In genomic region chr5:37938086-37938852, GRCh38 we compare ENCODE assay signal across 18 cellular contexts.
DNase-seq lines count a peak whose midpoint lies in the region; ATAC-seq, FAIRE-seq and TF ChIP-seq lines count a peak whose summit lies in the region.
"Had no signal": no experiment of that assay in that cellular context is flagged by ENCODE, and none has a peak within 500 bp of the region (broad histone marks: within the 10 kb centered on the region; RNA-seq: fewer than 3 reads in every experiment).

No MANE protein-coding gene starts in this region.

- H3K9ac ChIP-seq in HepG2 (ENCODE audit: insufficient read depth, low read depth, low read length) = no peak overlapping the region
- H3K9ac ChIP-seq: BLaER1 had no signal

- no peaks in the 10 kb centered on the region for H3K79me2 ChIP-seq in HepG2 (ENCODE audit: insufficient read depth, low read length)

- CTCF ChIA-PET in HepG2 (lab: Yijun Ruan, JAX; ENCODE audit: low intra/inter-chr PET ratio, low total read pairs) = no interaction called here

- no peaks in the 10 kb centered on the region for H3K4me1 Mint-ChIP-seq in type B pancreatic cell (ENCODE audit: unreplicated experiment)
- H3K4me1 Mint-ChIP-seq: CD8-positive, alpha-beta memory T cell had no signal

- intact Hi-C loops in HepG2 (cut with micrococcal nuclease; ENCODE audit: unreplicated experiment) (no loop called here), right lobe of liver (cut with DNase I) (no loop called here), mucosa of descending colon (cut with DNase I, micrococcal nuclease) (no loop called here)

- FAIRE-seq in HepG2 (lab: Jason Lieb, UNC) (no peak), bronchial epithelial cell (lab: Jason Lieb, UNC) (no peak), D721Med (lab: Jason Lieb, UNC) (no peak)
- FAIRE-seq: GM12892, GM19239 had no signal

- H3K27me3 ChIP-seq in HepG2 (ENCODE audit: control insufficient read depth in 1 of 2, insufficient read depth in 2 of 2, low read length in 2 of 2) (peaks cover 0 to 15% of the 10 kb centered on the region in 2 experiments; a peak in 2 of 5 replicates), right lobe of liver (no peaks in the 10 kb centered on the region), bronchial epithelial cell (ENCODE audit: control insufficient read depth, insufficient read depth, low read length) (peaks cover 2% of the 10 kb centered on the region)
- H3K27me3 ChIP-seq: BLaER1, SJSA1 had no signal

- H3K4me1 ChIP-seq in HepG2 (ENCODE audit: insufficient read depth, low read length) = no peaks in the 10 kb centered on the region
- no peaks in the 10 kb centered on the region for H3K4me1 ChIP-seq in right lobe of liver
- H3K4me1 ChIP-seq in mucosa of descending colon (ENCODE audit: low read depth) = no peaks in the 10 kb centered on the region
- H3K4me1 ChIP-seq: BLaER1, SJSA1 had no signal

- in situ Hi-C loops in HepG2 (cut with HindIII; ENCODE audit: extremely low pct_ligation_motif_present, low pct_unique_long_range_greater_than_20kb) = no loop called here

- TF ChIP-seq POLR2A in HepG2 (IDR thresholded peaks at IDR 0.05; ENCODE audit: insufficient read depth in 1 of 2, low read depth in 2 of 2, low read length in 2 of 2) (no peak), right lobe of liver (IDR thresholded peaks at IDR 0.05) (no peak)

- no peak overlapping the region for H3K27ac Mint-ChIP-seq in type B pancreatic cell
- H3K27ac Mint-ChIP-seq: CD8-positive, alpha-beta memory T cell had no signal

- H4K20me1 ChIP-seq in HepG2 (ENCODE audit: insufficient read depth, low read length) = no peaks in the 10 kb centered on the region
- H4K20me1 ChIP-seq: BLaER1 had no signal

- ATAC-seq in HepG2 = no peak
- no peak for ATAC-seq in right lobe of liver
- ATAC-seq in mucosa of descending colon = no peak
- no peak for ATAC-seq in HG02885 (IDR thresholded peaks at IDR 0.05; ENCODE audit: poor library complexity, unreplicated experiment)

- H3K9me3 ChIP-seq in HepG2 (ENCODE audit: low read length) (no peaks in the 10 kb centered on the region), right lobe of liver (no peaks in the 10 kb centered on the region), mucosa of descending colon (no peaks in the 10 kb centered on the region)
- H3K9me3 ChIP-seq: BLaER1 had no signal

- POLR2A ChIA-PET in HepG2 (lab: Yijun Ruan, JAX) = no interaction called here

- H2AFZ ChIP-seq in HepG2 (ENCODE audit: low read length) = no peak overlapping the region

- 2% methylated on average over 4 of the region's 4 CpGs for WGBS in HepG2 (ENCODE audit: low lambda C conversion rate)
- 62% methylated on average over 4 of the region's 4 CpGs for WGBS in right lobe of liver (ENCODE audit: insufficient coverage, low coverage, low lambda C conversion rate, missing lambda C conversion rate)

- no peak overlapping the region for H3K4me2 ChIP-seq in HepG2 (ENCODE audit: low read depth, low read length)
- H3K4me2 ChIP-seq: BLaER1 had no signal

- no peaks in the 10 kb centered on the region for H3K36me3 Mint-ChIP-seq in type B pancreatic cell
- H3K36me3 Mint-ChIP-seq: CD8-positive, alpha-beta memory T cell had no signal

- no peaks in the 10 kb centered on the region for H3K9me3 Mint-ChIP-seq in type B pancreatic cell

- no TSS peak for BruUV-seq in HepG2 (replicated peaks; lab: Mats Ljungman, UMichigan)

- H3K36me3 ChIP-seq in HepG2 (replicated peaks in 1 of 2; ENCODE audit: control insufficient read depth in 1 of 2, insufficient read depth in 2 of 2, low read length in 2 of 2) (no peaks in the 10 kb centered on the region), right lobe of liver (no peaks in the 10 kb centered on the region), bronchial epithelial cell (ENCODE audit: control insufficient read depth, insufficient read depth, low read length) (no peaks in the 10 kb centered on the region), mucosa of descending colon (ENCODE audit: low read depth) (no peaks in the 10 kb centered on the region)
- H3K36me3 ChIP-seq: BLaER1, SJSA1 had no signal

- no peak for DNase-seq in HepG2 (ENCODE audit: low spot score)
- no peak for DNase-seq in right lobe of liver
- DNase-seq in NCI-H510A treated with DMSO at 0.1 percent for 48 hours (lab: John Stamatoyannopoulos, UW) = peak; percentile 52
- DNase-seq in bronchial epithelial cell (ENCODE audit: low read depth) = peak; percentile 9
- DNase-seq in type B pancreatic cell (ENCODE audit: extremely low spot score, unreplicated experiment) = no peak
- no peak for DNase-seq in mucosa of descending colon
- DNase-seq in D721Med (ENCODE audit: insufficient read length, low spot score) = no peak
- DNase-seq: CD8-positive, alpha-beta memory T cell; H7; NCI-H1436; NCI-H2029 treated with DMSO at 0.1 percent for 48 hours; NCI-H345; NCI-H82 had no signal

- H3K4me3 ChIP-seq in HepG2 (replicated peaks in 1 of 3; ENCODE audit: insufficient read depth in 1 of 3, low read depth in 2 of 3, low read length in 3 of 3) = no peak overlapping the region
- H3K4me3 ChIP-seq in right lobe of liver = no peak overlapping the region
- no peak overlapping the region for H3K4me3 ChIP-seq in bronchial epithelial cell (ENCODE audit: low read depth, low read length)
- no peak overlapping the region for H3K4me3 ChIP-seq in mucosa of descending colon
- H3K4me3 ChIP-seq: BLaER1, SJSA1 had no signal

- no peak overlapping the region for H3K4me3 Mint-ChIP-seq in type B pancreatic cell
- H3K4me3 Mint-ChIP-seq: CD8-positive, alpha-beta memory T cell had no signal

- TF ChIP-seq EP300 in HepG2 (IDR thresholded peaks at IDR 0.05; ENCODE audit: low read depth in 2 of 2, low read length in 2 of 2) (no peak), HepG2 (CRISPR knock-in tag; IDR thresholded peaks at IDR 0.05; ENCODE audit: borderline replicate concordance) (no peak)

- TF ChIP-seq CTCF in HepG2 (CRISPR knock-in tag; IDR thresholded peaks at IDR 0.05) (peak; percentile 55), right lobe of liver (IDR thresholded peaks at IDR 0.05) (no peak), bronchial epithelial cell (IDR thresholded peaks at IDR 0.05; ENCODE audit: insufficient read depth, low read length, severe bottlenecking) (no peak), type B pancreatic cell (conservative IDR thresholded peaks at IDR 0.05) (no peak), mucosa of descending colon (IDR thresholded peaks at IDR 0.05) (no peak), D721Med (IDR thresholded peaks at IDR 0.05; ENCODE audit: insufficient read depth, missing control alignments) (no peak)

- no peak for TF ChIP-seq RAD21 in HepG2 (CRISPR knock-in tag; IDR thresholded peaks at IDR 0.05)

- H3K27ac ChIP-seq in HepG2 (ENCODE audit: extremely low read length, insufficient read depth, low read length) = no peak overlapping the region
- no peak overlapping the region for H3K27ac ChIP-seq in right lobe of liver
- H3K27ac ChIP-seq: BLaER1, SJSA1 had no signal

- peaks cover 7% of the 10 kb centered on the region for H3K27me3 Mint-ChIP-seq in type B pancreatic cell
- H3K27me3 Mint-ChIP-seq: CD8-positive, alpha-beta memory T cell had no signal

TF ChIP-seq in HepG2, 621 proteins besides CTCF, POLR2A, EP300 and RAD21:
- TF ChIP-seq ZBTB46 (CRISPR knock-in tag; IDR thresholded peaks at IDR 0.05; ENCODE audit: borderline replicate concordance) (0 out of 2 replicates have a peak, but pooled peaks have one; percentile 31), SMC3 (IDR thresholded peaks at IDR 0.05; ENCODE audit: low read length) (peak; percentile 4; the same call in 1 of the 2 replicates), STAG1 (CRISPR knock-in tag; IDR thresholded peaks at IDR 0.05) (peak; percentile 66), ZNF709 (CRISPR knock-in tag; IDR thresholded peaks at IDR 0.05) (no peak)

Comparison
In these comparisons a context has a peak if more than half of its experiments do, and no peak if none do; other contexts are left out.
1. DNase-seq: peak in NCI-H510A treated with DMSO at 0.1 percent for 48 hours (single experiment) and bronchial epithelial cell (single experiment); none in HepG2 (single experiment), right lobe of liver (0 of 3), type B pancreatic cell (single experiment), mucosa of descending colon (0 of 3) and D721Med (single experiment).